ENCODE assay signal across 7 cellular contexts in the genomic region with DNA sequence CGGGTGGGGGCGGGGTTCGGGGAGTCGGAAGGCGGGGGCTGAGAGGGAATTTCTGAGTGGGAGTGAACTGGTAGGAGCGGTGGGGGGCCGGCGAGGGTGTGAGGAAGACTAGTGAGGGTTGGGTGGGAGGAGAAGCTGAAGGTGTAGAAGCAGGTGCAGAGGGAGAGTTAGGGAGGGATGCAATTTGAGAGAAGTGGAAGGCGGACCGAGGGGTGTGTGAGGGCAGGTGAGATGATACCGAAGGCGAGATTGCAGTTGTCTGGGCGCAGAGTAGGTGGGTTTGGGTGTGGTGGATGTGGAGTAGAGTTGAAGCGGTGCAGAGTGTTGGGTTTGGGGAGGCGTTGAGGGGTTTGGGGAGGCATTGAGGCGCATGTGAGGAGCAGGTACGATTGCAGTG. TPM values are rescaled to one million over a fixed set of nuclear protein-coding genes. Genes with fewer than 3 reads are reported as not detected.
DNase-seq lines count a peak whose midpoint lies in the region; ATAC-seq and TF ChIP-seq lines count a peak whose summit lies in the region.

No MANE protein-coding gene starts in this region.

- H3K9me3 Mint-ChIP-seq in endothelial cell (ENCODE audit: unreplicated experiment), result no peaks in the 10 kb centered on the region

- no peaks in the 10 kb centered on the region for H3K36me3 ChIP-seq in prostate gland

- peak overlapping the region; percentile 89 to 98 for H3K4me3 ChIP-seq in prostate gland

- no peak for TF ChIP-seq CTCF in endothelial cell (IDR thresholded peaks at IDR 0.05; ENCODE audit: unreplicated experiment)
- no peak for TF ChIP-seq CTCF in prostate gland (IDR thresholded peaks at IDR 0.05)

- WGBS in prostate gland, result 5% methylated on average over 17 of the region's 17 CpGs

- peaks cover 9% of the 10 kb centered on the region for H3K36me3 Mint-ChIP-seq in endothelial cell (ENCODE audit: low read depth, unreplicated experiment)

- ATAC-seq in GM21528 (IDR thresholded peaks at IDR 0.05; ENCODE audit: low FRiP score, unreplicated experiment), result peak; percentile 1
- no peak for ATAC-seq in GM18867 (IDR thresholded peaks at IDR 0.05; ENCODE audit: unreplicated experiment)
- ATAC-seq in HG03025 (IDR thresholded peaks at IDR 0.05; ENCODE audit: low FRiP score, unreplicated experiment), result no peak
- no peak for ATAC-seq in HG02759 (IDR thresholded peaks at IDR 0.05; ENCODE audit: unreplicated experiment)

- peak overlapping the region; percentile 15 for H3K27ac Mint-ChIP-seq in endothelial cell (ENCODE audit: unreplicated experiment)

- H3K4me1 ChIP-seq in prostate gland (replicated peaks), result peaks cover 22% of the 10 kb centered on the region

- no peaks in the 10 kb centered on the region for H3K27me3 ChIP-seq in prostate gland (replicated peaks; ENCODE audit: insufficient read depth)

- H3K9me3 ChIP-seq in prostate gland, result no peaks in the 10 kb centered on the region

- H3K4me3 Mint-ChIP-seq in endothelial cell (ENCODE audit: unreplicated experiment), result peak overlapping the region; percentile 93

- H3K4me1 Mint-ChIP-seq in endothelial cell (ENCODE audit: unreplicated experiment), result peaks cover 17% of the 10 kb centered on the region

- no peak for TF ChIP-seq POLR2A in prostate gland (IDR thresholded peaks at IDR 0.05)

- peak overlapping the region; percentile 99 for H3K27ac ChIP-seq in prostate gland

- peaks cover 9% of the 10 kb centered on the region for H3K27me3 Mint-ChIP-seq in endothelial cell (ENCODE audit: unreplicated experiment)

- DNase-seq in NCI-H146 (lab: John Stamatoyannopoulos, UW), result peak; percentile 93
- no peak for DNase-seq in endothelial cell (ENCODE audit: low spot score)
- no peak for DNase-seq in prostate gland (ENCODE audit: low spot score)

- intact Hi-C loops in prostate gland (cut with DNase I), result loop anchor here (5.0 kb wide), 2 partner anchors 105 to 285 kb away; partner anchors contain the start of gene SAMD8

RNA-seq across cellular contexts. Expression of gene KAT6B, which starts 0.6 kb away (rescaled TPM):
- total RNA-seq in endothelial cell (ENCODE audit: unreplicated experiment), result 18.1 TPM
- total RNA-seq in prostate gland, result 10 to 100 TPM; 28.0 to 97.8 TPM
